In the genomic region with DNA sequence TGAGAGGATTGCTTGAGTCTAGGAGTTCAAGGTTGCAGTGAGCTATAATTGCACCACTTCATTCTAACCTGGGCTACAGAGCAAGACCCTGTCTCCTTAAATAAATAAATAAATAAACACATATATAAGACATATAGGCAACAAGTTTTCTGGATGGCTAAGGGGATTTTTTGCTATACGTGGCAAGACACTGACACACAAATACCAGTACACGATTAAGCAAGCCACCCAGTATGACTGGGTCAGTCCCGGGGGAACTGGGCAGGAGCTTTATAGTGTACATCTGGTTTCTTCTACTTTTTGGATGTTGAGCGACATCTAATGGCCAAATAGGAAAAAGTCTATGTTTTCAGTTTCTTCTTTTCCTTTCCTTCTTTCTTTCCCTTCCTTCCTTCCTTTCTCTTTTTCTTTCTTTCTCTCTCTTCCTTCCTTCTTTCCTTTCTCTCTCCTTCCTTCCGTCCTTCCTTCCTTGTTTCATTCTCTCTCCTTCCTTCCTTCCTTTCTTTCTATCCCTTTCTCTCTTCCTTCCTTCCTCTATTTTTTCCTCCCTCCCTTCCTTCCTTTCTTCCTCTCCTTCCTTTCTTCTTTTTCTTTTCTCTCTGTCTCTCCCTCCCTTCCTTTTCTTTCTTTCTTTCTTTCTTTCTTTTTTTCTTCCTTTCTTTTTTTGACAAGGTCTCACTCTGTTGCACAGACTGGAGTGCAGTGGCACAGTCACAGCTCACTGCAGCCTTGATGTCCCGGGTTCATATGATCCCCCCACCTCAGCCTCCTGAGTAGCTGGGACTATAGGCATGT, we compare ENCODE assay signal across 8 cellular contexts.
DNase-seq lines count a peak whose midpoint lies in the region; ATAC-seq and TF ChIP-seq lines count a peak whose summit lies in the region.

No MANE protein-coding gene starts in this region.

- H3F3A ChIP-seq in SU-DHL-6 (ENCODE audit: insufficient read depth): no peaks in the 10 kb centered on the region

- TF ChIP-seq CTCF in SU-DHL-6 (IDR thresholded peaks at IDR 0.05; ENCODE audit: insufficient read depth, low read length, poor library complexity, severe bottlenecking): peak; percentile 15

- H3K4me2 ChIP-seq in SU-DHL-6 (ENCODE audit: low read depth, low read length, poor library complexity, severe bottlenecking): peak overlapping the region; percentile 5

- no peaks in the 10 kb centered on the region for H3K9me2 ChIP-seq in SU-DHL-6 (replicated peaks; ENCODE audit: insufficient read depth, low read length)

- no peak for TF ChIP-seq POLR2A in GM18505 (IDR thresholded peaks at IDR 0.05; ENCODE audit: borderline replicate concordance, extremely low read depth, insufficient read depth, insufficient read length)

- no peak overlapping the region for H3K9ac ChIP-seq in SU-DHL-6 (ENCODE audit: low read length)

- H3K36me3 ChIP-seq in SU-DHL-6 (ENCODE audit: low read length): no peaks in the 10 kb centered on the region

- H3K9me3 ChIP-seq in SU-DHL-6 (ENCODE audit: insufficient read depth, low read length): no peaks in the 10 kb centered on the region

- no peak overlapping the region for H3K4me3 ChIP-seq in SU-DHL-6 (ENCODE audit: insufficient read depth, low read length, poor library complexity, severe bottlenecking)

- H4K20me1 ChIP-seq in SU-DHL-6 (ENCODE audit: low read depth, low read length): no peaks in the 10 kb centered on the region

- DNase-seq in AG20443 (ENCODE audit: low spot score) (peak; percentile 88), NAMALWA (ENCODE audit: low spot score) (peak; percentile 86), kidney tubule cell (ENCODE audit: low spot score) (peak; percentile 79)
- peak; percentile 46 for DNase-seq in central memory CD4-positive, alpha-beta T cell
- DNase-seq in stimulated activated CD4-positive, alpha-beta T cell treated with anti-CD3 and anti-CD28 coated beads, Interleukin-4, amount 100 ng/mL, for 48 hours (ENCODE audit: low read depth in 2 of 2): peak; percentile 18 to 32

- ATAC-seq in GM18505 (IDR thresholded peaks at IDR 0.05; ENCODE audit: unreplicated experiment) (peak; percentile 97), HG02763 (IDR thresholded peaks at IDR 0.05; ENCODE audit: unreplicated experiment) (peak; percentile 98)

- H3K79me2 ChIP-seq in SU-DHL-6 (ENCODE audit: insufficient read depth, low read length): no peaks in the 10 kb centered on the region

- H2AFZ ChIP-seq in SU-DHL-6 (ENCODE audit: low read depth, low read length, severe bottlenecking): no peak overlapping the region

- H3K27ac ChIP-seq in SU-DHL-6 (ENCODE audit: low read depth, low read length): no peak overlapping the region

- no peaks in the 10 kb centered on the region for H3K27me3 ChIP-seq in SU-DHL-6 (ENCODE audit: low read length)

Comparison
In these comparisons a context has a peak if more than half of its experiments do, and no peak if none do; other contexts are left out.
1. DNase-seq: peak in every context shown above with its lines; median percentile 88 in AG20443; 86 in NAMALWA; 79 in kidney tubule cell; 46 in central memory CD4-positive, alpha-beta T cell; 25 in stimulated activated CD4-positive, alpha-beta T cell treated with anti-CD3 and anti-CD28 coated beads, Interleukin-4, amount 100 ng/mL, for 48 hours.